In genomic region chr2:231795525-231796327, GRCh38 we compare ENCODE assay signal across 8 cellular contexts. TPM values are rescaled to one million over a fixed set of nuclear protein-coding genes. Genes with fewer than 3 reads are reported as not detected.
DNase-seq lines count a peak whose midpoint lies in the region; ATAC-seq and TF ChIP-seq lines count a peak whose summit lies in the region.

No MANE protein-coding gene starts in this region.

- 94 to 98% methylated on average over 9 of the region's 9 CpGs for WGBS in endodermal cell (ENCODE audit: insufficient coverage in 1 of 2, insufficient read length in 1 of 2), 2 experiments

- H3K9ac ChIP-seq in endodermal cell (ENCODE audit: extremely low read depth, low read length, poor library complexity, severe bottlenecking) = no peak overlapping the region

- no peak overlapping the region for H3K4me3 Mint-ChIP-seq in endodermal cell

- H3K36me3 Mint-ChIP-seq in endodermal cell (ENCODE audit: low read depth) = peaks cover 54% of the 10 kb centered on the region

- H3K4me1 Mint-ChIP-seq in endodermal cell = no peaks in the 10 kb centered on the region

- ATAC-seq in HG03442 (IDR thresholded peaks at IDR 0.05; ENCODE audit: unreplicated experiment) = no peak
- no peak for ATAC-seq in HG02973 (IDR thresholded peaks at IDR 0.05; ENCODE audit: unreplicated experiment)
- ATAC-seq in GM18517 (IDR thresholded peaks at IDR 0.05; ENCODE audit: unreplicated experiment) = no peak

- H3K27me3 ChIP-seq in endodermal cell (ENCODE audit: control insufficient read depth, insufficient read depth, low read length, poor library complexity, severe bottlenecking) = no peaks in the 10 kb centered on the region

- TF ChIP-seq CTCF in endodermal cell (conservative IDR thresholded peaks at IDR 0.05) = peak; percentile 66
- peak; percentile 60 for TF ChIP-seq CTCF in retinal pigment epithelial cell (conservative IDR thresholded peaks at IDR 0.05; ENCODE audit: low read depth, low read length)

- peaks cover 70% of the 10 kb centered on the region for H3K36me3 ChIP-seq in endodermal cell (ENCODE audit: control insufficient read depth, insufficient read depth, low read length)

- H3K9me3 Mint-ChIP-seq in endodermal cell = no peaks in the 10 kb centered on the region

- no peaks in the 10 kb centered on the region for H3K4me1 ChIP-seq in endodermal cell (ENCODE audit: control insufficient read depth, insufficient read depth, low read length)

- no peak overlapping the region for H3K27ac ChIP-seq in endodermal cell (ENCODE audit: low read depth, low read length)

- H3K4me3 ChIP-seq in endodermal cell (ENCODE audit: low read length) = no peak overlapping the region
- no peak overlapping the region for H3K4me3 ChIP-seq in retinal pigment epithelial cell (ENCODE audit: low read length)

- H3K27me3 Mint-ChIP-seq in endodermal cell (ENCODE audit: insufficient read depth) = no peaks in the 10 kb centered on the region

- DNase-seq in NCI-H2227 (lab: John Stamatoyannopoulos, UW; ENCODE audit: unreplicated experiment) = peak; percentile 45
- no peak for DNase-seq in NCI-H2227 treated with DMSO at 0.1 percent for 48 hours (lab: John Stamatoyannopoulos, UW)
- peak; percentile 82 for DNase-seq in NCI-H460 (ENCODE audit: extremely low read depth, low read depth)
- DNase-seq in endodermal cell = no peak
- DNase-seq in retinal pigment epithelial cell (ENCODE audit: low read depth) = peak; percentile 61

- H3K27ac Mint-ChIP-seq in endodermal cell = no peak overlapping the region

- H3K9me3 ChIP-seq in endodermal cell (ENCODE audit: control insufficient read depth, low read length) = no peaks in the 10 kb centered on the region

RNA-seq across cellular contexts. Expression of gene COPS7B, which starts 9.5 kb away (rescaled TPM):
- total RNA-seq in NCI-H460 (2014; rRNA removed; shearing (Covaris generic)) = 29.0 and 32.8 TPM in 2 replicates
- polyA plus RNA-seq in NCI-H460 (2014; cell fraction: nucleus; rRNA removed) = 53.5 and 81.8 TPM in 2 replicates
- total RNA-seq in endodermal cell = 10 to 100 TPM; 55.0 to 67.1 TPM
- polyA plus RNA-seq in endodermal cell (2013, experiment 1 of 2) = 69.5 TPM
- 60.9 TPM for polyA plus RNA-seq in endodermal cell (2013, experiment 2 of 2)

RNA-seq across cellular contexts. Expression of gene PDE6D, which starts 14.6 kb away (rescaled TPM):
- 32.6 and 33.0 TPM in 2 replicates for total RNA-seq in NCI-H460 (2014; rRNA removed; shearing (Covaris generic))
- 23.6 and 29.8 TPM in 2 replicates for polyA plus RNA-seq in NCI-H460 (2014; cell fraction: nucleus; rRNA removed)
- 10 to 100 TPM; 24.7 to 25.5 TPM for total RNA-seq in endodermal cell
- 41.2 TPM for polyA plus RNA-seq in endodermal cell (2013, experiment 1 of 2)
- polyA plus RNA-seq in endodermal cell (2013, experiment 2 of 2) = 39.2 TPM

Comparison
In these comparisons a context has a peak if more than half of its experiments do, and no peak if none do; other contexts are left out.
1. DNase-seq: peak in NCI-H2227 (single experiment), NCI-H460 (single experiment) and retinal pigment epithelial cell (single experiment); none in NCI-H2227 treated with DMSO at 0.1 percent for 48 hours (single experiment) and endodermal cell (single experiment).